ENCODE assay signal across 9 cellular contexts in the genomic region with DNA sequence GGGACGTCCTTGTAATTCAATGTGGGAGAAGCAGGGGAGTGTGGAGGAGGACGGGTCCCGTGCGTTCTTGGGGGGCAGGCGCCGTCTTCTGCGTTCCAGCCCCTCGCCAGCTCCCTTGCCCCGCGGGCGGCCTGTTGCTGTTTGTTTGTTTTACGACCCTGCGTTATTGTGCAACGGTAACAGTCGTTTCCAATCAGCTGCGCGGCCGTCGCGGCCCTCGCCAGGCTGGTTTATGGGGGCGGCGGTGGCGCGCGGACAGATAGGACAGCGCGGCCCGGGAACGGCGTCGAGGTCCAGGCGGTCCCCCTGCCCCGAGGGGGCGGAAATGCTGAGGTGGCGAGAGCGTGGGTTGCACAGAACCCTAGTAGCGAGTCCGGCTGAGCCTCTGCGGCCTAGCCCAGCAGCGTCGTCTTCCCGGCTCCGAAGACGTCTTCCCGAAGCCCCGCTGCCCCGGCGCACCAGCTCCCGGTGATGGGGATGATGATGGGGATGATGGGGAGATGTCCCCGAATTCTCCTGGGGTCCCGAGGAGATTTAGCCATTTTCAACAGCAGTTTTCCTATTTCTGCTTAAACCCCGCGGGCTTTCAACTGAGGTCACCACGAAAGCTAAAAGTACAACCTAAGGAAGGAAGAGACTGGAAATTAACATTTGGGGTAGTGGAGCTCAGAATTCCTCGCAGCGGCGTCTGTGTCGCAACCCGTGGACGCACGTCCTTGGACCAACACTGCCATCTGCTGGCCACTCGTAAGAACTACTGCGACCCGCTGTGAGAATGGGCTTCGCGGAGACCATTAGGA. TPM values are rescaled to one million over a fixed set of nuclear protein-coding genes. Genes with fewer than 3 reads are reported as not detected.
DNase-seq lines count a peak whose midpoint lies in the region; ATAC-seq and TF ChIP-seq lines count a peak whose summit lies in the region.
"Had no signal": no experiment of that assay in that cellular context is flagged by ENCODE, and none has a peak within 500 bp of the region (broad histone marks: within the 10 kb centered on the region; RNA-seq: fewer than 3 reads in every experiment).

No MANE protein-coding gene starts in this region.

- ATAC-seq in GM21381 (IDR thresholded peaks at IDR 0.05; ENCODE audit: unreplicated experiment) (peak; percentile 57), gastroesophageal sphincter (peak; percentile 36)

- peak overlapping the region; percentile 82 to 96 (median 94) for H3K4me3 Mint-ChIP-seq in IgD-negative memory B cell

- peak; percentile 75 for DNase-seq in COR-L47 (lab: John Stamatoyannopoulos, UW)
- DNase-seq in SHP77 (lab: John Stamatoyannopoulos, UW) = peak; percentile 78 to 85
- peak; percentile 50 for DNase-seq in activated gamma-delta T cell treated with anti-CD3 and anti-CD28 coated beads, Interleukin-2, amount 50 U/mL, for 16 hours (ENCODE audit: low read depth)
- DNase-seq in neuronal stem cell (ENCODE audit: low spot score) = peak; percentile 79
- DNase-seq in superior temporal gyrus (ENCODE audit: extremely low spot score) = peak; percentile 91

- no peak overlapping the region for H2BK12ac ChIP-seq in neuronal stem cell (ENCODE audit: low read length)

- H3K23ac ChIP-seq in neuronal stem cell (ENCODE audit: low read depth, low read length, poor library complexity) = peak overlapping the region; percentile 22

- H3K4me3 ChIP-seq in gastroesophageal sphincter (peak overlapping the region; percentile 31 to 60), neuronal stem cell (ENCODE audit: low read length in 2 of 2) (peak overlapping the region; percentile 59 to 93)

- H3K27me3 ChIP-seq in gastroesophageal sphincter (peaks cover 85% of the 10 kb centered on the region), neuronal stem cell (ENCODE audit: control insufficient read depth in 3 of 3, insufficient read depth in 3 of 3, low read depth in 1 of 3, low read length in 3 of 3) (peaks cover 24 to 46% (median 44%) of the 10 kb centered on the region in 3 experiments)

- peak overlapping the region; percentile 2 for H2BK15ac ChIP-seq in neuronal stem cell (ENCODE audit: low read length)

- H3K9me3 ChIP-seq in gastroesophageal sphincter (no peaks in the 10 kb centered on the region), neuronal stem cell (replicated peaks in 1 of 2; ENCODE audit: control insufficient read depth in 2 of 2, insufficient read depth in 1 of 2, low read depth in 1 of 2, low read length in 2 of 2) (peaks cover 0 to 1% of the 10 kb centered on the region in 2 donors)

- H3K79me1 ChIP-seq in neuronal stem cell (ENCODE audit: low read depth, low read length) = no peaks in the 10 kb centered on the region

- TF ChIP-seq POLR2A in gastroesophageal sphincter (IDR thresholded peaks at IDR 0.05) = no peak

- H3K9ac ChIP-seq in neuronal stem cell (ENCODE audit: low read depth, low read length, poor library complexity) = peak overlapping the region; percentile 64

- no peak overlapping the region for H2BK5ac ChIP-seq in neuronal stem cell (ENCODE audit: low read length)

- H3K18ac ChIP-seq in neuronal stem cell (ENCODE audit: low read length) = peak overlapping the region; percentile 96

- peak overlapping the region; percentile 87 for H3K4me2 ChIP-seq in neuronal stem cell (ENCODE audit: insufficient read depth, low read length, poor library complexity, severe bottlenecking)

- H3K27ac ChIP-seq in gastroesophageal sphincter (peak overlapping the region in 3 of 4 donors; percentile 73 to 82 (median 76)), neuronal stem cell (replicated peaks; ENCODE audit: low read length) (no peak overlapping the region)
- H3K27ac ChIP-seq: epithelial cell of prostate had no signal

- WGBS in gastroesophageal sphincter (ENCODE audit: low coverage in 1 of 2), 2 donors = 0 to 16% methylated on average over 5 to 15 of the region's 67 CpGs
- WGBS in neuronal stem cell (ENCODE audit: extremely low coverage in 2 of 2, insufficient read length in 2 of 2, insufficient replicate concordance in 1 of 2), 2 donors = no CpG with 5 or more reads among the region's 67 CpGs

- no peaks in the 10 kb centered on the region for H3K36me3 Mint-ChIP-seq in IgD-negative memory B cell

- TF ChIP-seq EP300 in gastroesophageal sphincter (IDR thresholded peaks at IDR 0.05) = no peak

- peaks cover 0 to 47% (median 19%) of the 10 kb centered on the region in 3 donors for H3K4me1 ChIP-seq in gastroesophageal sphincter
- peaks cover 0 to 7% of the 10 kb centered on the region in 2 donors for H3K4me1 ChIP-seq in neuronal stem cell (ENCODE audit: control insufficient read depth in 2 of 2, insufficient read depth in 1 of 2, low read depth in 1 of 2, low read length in 2 of 2)

- peak overlapping the region; percentile 81 for H2AK5ac ChIP-seq in neuronal stem cell (ENCODE audit: low read depth, low read length)

- no peak overlapping the region for H3K14ac ChIP-seq in neuronal stem cell (ENCODE audit: low read length)

- TF ChIP-seq CTCF in gastroesophageal sphincter (IDR thresholded peaks at IDR 0.05) = peak; percentile 92 to 96 (median 92)

- H4K91ac ChIP-seq in neuronal stem cell (ENCODE audit: low read depth, low read length, poor library complexity) = no peak overlapping the region

- H3K4me1 Mint-ChIP-seq in IgD-negative memory B cell = peaks cover 4 to 7% (median 6%) of the 10 kb centered on the region in 3 donors

- no peak overlapping the region for H3K4ac ChIP-seq in neuronal stem cell (ENCODE audit: low read length)

- H3K27ac Mint-ChIP-seq in IgD-negative memory B cell = peak overlapping the region; percentile 52 to 96 (median 86)

- H2BK120ac ChIP-seq in neuronal stem cell (ENCODE audit: low read depth, low read length) = no peak overlapping the region

- H3K9me3 Mint-ChIP-seq in IgD-negative memory B cell = no peaks in the 10 kb centered on the region

- H4K8ac ChIP-seq in neuronal stem cell (ENCODE audit: low read depth, low read length) = no peak overlapping the region

- H3K36me3 ChIP-seq in gastroesophageal sphincter = no peaks in the 10 kb centered on the region
- H3K36me3 ChIP-seq in neuronal stem cell (replicated peaks in 1 of 2; ENCODE audit: control insufficient read depth in 2 of 2, insufficient read depth in 2 of 2, low read length in 2 of 2) = no peaks in the 10 kb centered on the region

- peak overlapping the region; percentile 99 for H2AFZ ChIP-seq in neuronal stem cell (ENCODE audit: low read length)

- H3K27me3 Mint-ChIP-seq in IgD-negative memory B cell = peaks cover 48% of the 10 kb centered on the region

RNA-seq across cellular contexts. Expression of gene PDGFRA, which starts 4.8 kb away (rescaled TPM):
- not detected for polyA plus RNA-seq in IgD-negative memory B cell
- 100 to 1,000 TPM in 3 of 4 donors, 10 to 100 TPM in 1; 92.2 to 164 (median 130) TPM for total RNA-seq in gastroesophageal sphincter
- 0.56 TPM for polyA plus RNA-seq in neuronal stem cell (2013, experiment 1 of 2)
- polyA plus RNA-seq in neuronal stem cell (2013, experiment 2 of 2) = 0.66 TPM
